ENCODE assay signal across 19 cellular contexts in the genomic region with DNA sequence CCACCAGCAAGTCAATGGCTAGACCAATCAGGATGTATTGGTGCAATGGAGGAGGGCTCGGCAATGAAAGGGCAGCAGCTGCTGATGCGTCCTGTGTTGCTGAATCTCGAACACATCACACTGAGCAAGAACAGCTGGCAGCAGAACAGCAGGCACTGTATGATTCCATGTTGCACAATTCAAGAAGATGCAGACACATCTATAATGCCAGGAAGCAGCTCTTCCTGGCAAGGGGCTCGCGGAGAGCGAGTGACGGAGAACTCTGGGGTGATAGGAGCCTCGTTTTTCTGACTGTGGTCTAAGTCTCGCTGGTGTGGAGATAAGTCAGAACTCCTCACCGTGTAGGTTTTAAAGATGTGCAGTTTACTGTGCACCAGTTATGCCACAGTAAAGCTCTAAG. TPM values are rescaled to one million over a fixed set of nuclear protein-coding genes. Genes with fewer than 3 reads are reported as not detected.
DNase-seq lines count a peak whose midpoint lies in the region; ATAC-seq lines count a peak whose summit lies in the region.
"Had no signal": no experiment of that assay in that cellular context is flagged by ENCODE, and none has a peak within 500 bp of the region (broad histone marks: within the 10 kb centered on the region; RNA-seq: fewer than 3 reads in every experiment).

No MANE protein-coding gene starts in this region.

- H2BK15ac ChIP-seq in neuronal stem cell (ENCODE audit: low read length): no peak overlapping the region

- DNase-seq in SIG-M5 treated with dmso at 0.1 percent for 504 hours (lab: John Stamatoyannopoulos, UW; ENCODE audit: unreplicated experiment) (peak; percentile 12), SIG-M5 (lab: John Stamatoyannopoulos, UW) (no peak), amniotic epithelial cell (ENCODE audit: low read depth) (peak; percentile 22), neuronal stem cell (ENCODE audit: low spot score) (no peak), NCI-H345 (lab: John Stamatoyannopoulos, UW) (no peak), Right ventricle myocardium inferior (ENCODE audit: missing footprints) (no peak), AG20443 (ENCODE audit: low spot score) (no peak)
- DNase-seq: DMS53, GF-D8, H7, NCI-H1048, NCI-H1436 treated with DMSO at 0.1 percent for 48 hours, NCI-H2029, NCI-H226, NCI-H524, NCI-H82, PC-3, SHP77 treated with DMSO at 0.1 percent for 48 hours, T-cell had no signal

- H2AFZ ChIP-seq in neuronal stem cell (ENCODE audit: low read length): no peak overlapping the region

- no peak overlapping the region for H3K27ac ChIP-seq in neuronal stem cell (replicated peaks; ENCODE audit: low read length)

- peak overlapping the region; percentile 0 for H3K18ac ChIP-seq in neuronal stem cell (ENCODE audit: low read length)

- peak overlapping the region; percentile 79 for H2BK12ac ChIP-seq in neuronal stem cell (ENCODE audit: low read length)

- no peak for ATAC-seq in Right ventricle myocardium inferior
- ATAC-seq: PC-3, T-cell had no signal

- H3K4me3 ChIP-seq in neuronal stem cell (ENCODE audit: low read length in 2 of 2): no peak overlapping the region

- H3K23ac ChIP-seq in neuronal stem cell (ENCODE audit: low read depth, low read length, poor library complexity): no peak overlapping the region

- H3K79me1 ChIP-seq in neuronal stem cell (ENCODE audit: low read depth, low read length): no peaks in the 10 kb centered on the region

- no peak overlapping the region for H3K4ac ChIP-seq in neuronal stem cell (ENCODE audit: low read length)

- no peak overlapping the region for H3K9ac ChIP-seq in neuronal stem cell (ENCODE audit: low read depth, low read length, poor library complexity)

- H2BK5ac ChIP-seq in neuronal stem cell (ENCODE audit: low read length): no peak overlapping the region

- no peaks in the 10 kb centered on the region for H3K36me3 ChIP-seq in neuronal stem cell (replicated peaks in 1 of 2; ENCODE audit: control insufficient read depth in 2 of 2, insufficient read depth in 2 of 2, low read length in 2 of 2)

- H3K9me3 ChIP-seq in neuronal stem cell (replicated peaks in 1 of 2; ENCODE audit: control insufficient read depth in 2 of 2, insufficient read depth in 1 of 2, low read depth in 1 of 2, low read length in 2 of 2): peaks cover 3 to 5% of the 10 kb centered on the region in 2 donors

- no peak overlapping the region for H3K4me2 ChIP-seq in neuronal stem cell (ENCODE audit: insufficient read depth, low read length, poor library complexity, severe bottlenecking)

- no peak overlapping the region for H3K14ac ChIP-seq in neuronal stem cell (ENCODE audit: low read length)

- peaks cover 23% of the 10 kb centered on the region in 2 donors for H3K4me1 ChIP-seq in neuronal stem cell (ENCODE audit: control insufficient read depth in 2 of 2, insufficient read depth in 1 of 2, low read depth in 1 of 2, low read length in 2 of 2)

- no peak overlapping the region for H2BK120ac ChIP-seq in neuronal stem cell (ENCODE audit: low read depth, low read length)

- H4K8ac ChIP-seq in neuronal stem cell (ENCODE audit: low read depth, low read length): no peak overlapping the region

- intact Hi-C loops in Right ventricle myocardium inferior (cut with DNase I): loop anchor here (5.0 kb wide), 1 partner anchor 115 kb away; no protein-coding TSS in a partner anchor

- H2AK5ac ChIP-seq in neuronal stem cell (ENCODE audit: low read depth, low read length): no peak overlapping the region

- no peak overlapping the region for H4K91ac ChIP-seq in neuronal stem cell (ENCODE audit: low read depth, low read length, poor library complexity)

- H3K27me3 ChIP-seq in neuronal stem cell (ENCODE audit: control insufficient read depth in 3 of 3, insufficient read depth in 3 of 3, low read depth in 1 of 3, low read length in 3 of 3): no peaks in the 10 kb centered on the region

- no CpG with 5 or more reads among the region's 10 CpGs for WGBS in neuronal stem cell (ENCODE audit: extremely low coverage in 2 of 2, insufficient read length in 2 of 2, insufficient replicate concordance in 1 of 2), 2 donors

RNA-seq across cellular contexts. Expression of a gene that starts 24.8 kb away (rescaled TPM):
- polyA plus RNA-seq in neuronal stem cell (2013, experiment 1 of 2): 21.1 TPM
- polyA plus RNA-seq in neuronal stem cell (2013, experiment 2 of 2): 21.1 TPM
- total RNA-seq in Right ventricle myocardium inferior: 181 TPM

Comparison
In these comparisons a context has a peak if more than half of its experiments do, and no peak if none do; other contexts are left out.
1. DNase-seq: peak in SIG-M5 treated with dmso at 0.1 percent for 504 hours (single experiment) and amniotic epithelial cell (single experiment); none in SIG-M5 (single experiment), neuronal stem cell (single experiment), NCI-H345 (single experiment), Right ventricle myocardium inferior (single experiment) and AG20443 (single experiment).